Comparison of ENCODE assay signal across 10 cellular contexts in genomic region chr1:89822999-89823628, GRCh38. TPM values are rescaled to one million over a fixed set of nuclear protein-coding genes. Genes with fewer than 3 reads are reported as not detected.
A peak's percentile ranks its signal among the peaks of the same experiment; 100 is the strongest.
DNase-seq lines count a peak whose midpoint lies in the region; ATAC-seq and TF ChIP-seq lines count a peak whose summit lies in the region.
"Had no signal": no experiment of that assay in that cellular context is flagged by ENCODE, and none has a peak within 500 bp of the region (broad histone marks: within the 10 kb centered on the region; RNA-seq: fewer than 3 reads in every experiment).

No MANE protein-coding gene starts in this region.

- H3K4me3 ChIP-seq in PC-3 (ENCODE audit: low read length) = 0 out of 2 replicates have a peak overlapping the region, but pooled peaks have one; percentile 95
- peak overlapping the region; percentile 79 for H3K4me3 ChIP-seq in fibroblast of villous mesenchyme (ENCODE audit: low read depth, low read length)
- H3K4me3 ChIP-seq in subcutaneous abdominal adipose tissue (ENCODE audit: low read depth in 1 of 5, low read length in 5 of 5) = no peak overlapping the region

- peak overlapping the region; percentile 81; the same call in 1 of the 2 replicates for H3K4me2 ChIP-seq in PC-3 (ENCODE audit: low read length)

- H3K9me3 ChIP-seq in PC-3 (ENCODE audit: low read length) (no peaks in the 10 kb centered on the region), subcutaneous abdominal adipose tissue (ENCODE audit: control insufficient read depth in 5 of 5, low read length in 5 of 5) (no peaks in the 10 kb centered on the region)

- DNase-seq in natural killer cell (no peak), PC-3 (no peak), fibroblast of villous mesenchyme (ENCODE audit: low read depth) (peak; percentile 83), posterior vena cava (ENCODE audit: low spot score) (no peak), foreskin keratinocyte (no peak)
- DNase-seq in natural killer cell treated with Interleukin-12 subunit alpha and Interleukin-12 subunit beta and Interleukin-15 and Interleukin-18, amount 100 ng/mL, for 72 hours (ENCODE audit: low spot score) = no peak
- DNase-seq: activated gamma-delta T cell treated with Interleukin-2 at 50 U/mL for 16 hours, NCI-H2171 had no signal

- intact Hi-C loops in natural killer cell (cut with micrococcal nuclease) (loop anchor here (5.0 kb wide), 1 partner anchor 174 kb away; the partner anchor contains the start of gene ZNF326), PC-3 (cut with micrococcal nuclease) (no loop called here), posterior vena cava (cut with DNase I) (no loop called here)

- H3K4me1 Mint-ChIP-seq in natural killer cell = peaks cover 24 to 31% of the 10 kb centered on the region in 2 donors
- H3K4me1 Mint-ChIP-seq in natural killer cell treated with Interleukin-12 subunit alpha and Interleukin-12 subunit beta and Interleukin-15 and Interleukin-18, amount 100 ng/mL, for 72 hours (ENCODE audit: low read depth in 2 of 2) = peaks cover 22 to 24% of the 10 kb centered on the region in 2 donors

- H3K9me2 ChIP-seq in PC-3 (replicated peaks; ENCODE audit: low read length) = no peaks in the 10 kb centered on the region

- no peak overlapping the region for H3K27ac ChIP-seq in PC-3 (ENCODE audit: low read length)
- H3K27ac ChIP-seq in subcutaneous abdominal adipose tissue (ENCODE audit: low read depth, low read length) = peak overlapping the region; percentile 76
- no peak overlapping the region for H3K27ac ChIP-seq in foreskin keratinocyte

- BruUV-seq in PC-3 (replicated peaks; lab: Mats Ljungman, UMichigan) = no TSS peak

- no peaks in the 10 kb centered on the region for H4K20me1 ChIP-seq in PC-3 (ENCODE audit: low read length)

- no peaks in the 10 kb centered on the region for H3K27me3 Mint-ChIP-seq in natural killer cell (ENCODE audit: low read depth in 2 of 2)
- peaks cover 0 to 2% of the 10 kb centered on the region in 2 donors for H3K27me3 Mint-ChIP-seq in natural killer cell treated with Interleukin-12 subunit alpha and Interleukin-12 subunit beta and Interleukin-15 and Interleukin-18, amount 100 ng/mL, for 72 hours

- ATAC-seq in natural killer cell (no peak), PC-3 (no peak), HG02840 (IDR thresholded peaks at IDR 0.05; ENCODE audit: low FRiP score, unreplicated experiment) (no peak), foreskin keratinocyte (no peak)
- no peak for ATAC-seq in natural killer cell treated with Interleukin-12 subunit alpha and Interleukin-12 subunit beta and Interleukin-15 and Interleukin-18, amount 100 ng/mL, for 72 hours

- peak overlapping the region; percentile 8 to 89 for H3K27ac Mint-ChIP-seq in natural killer cell
- H3K27ac Mint-ChIP-seq in natural killer cell treated with Interleukin-12 subunit alpha and Interleukin-12 subunit beta and Interleukin-15 and Interleukin-18, amount 100 ng/mL, for 72 hours = no peak overlapping the region

- no peak overlapping the region for H2AFZ ChIP-seq in PC-3 (ENCODE audit: low read length)

- H3K9ac ChIP-seq in PC-3 (ENCODE audit: low read length) = no peak overlapping the region
- peak overlapping the region in 1 of 5 donors; percentile 30 for H3K9ac ChIP-seq in subcutaneous abdominal adipose tissue (ENCODE audit: low read length in 5 of 5)

- CTCF ChIA-PET in PC-3 (lab: Charles Lee) = interaction anchor here (0.7 kb wide), 1 partner anchor 20 kb away, joined by 7 read pairs; no protein-coding TSS in a partner anchor

- no peaks in the 10 kb centered on the region for H3K9me3 Mint-ChIP-seq in natural killer cell
- H3K9me3 Mint-ChIP-seq in natural killer cell treated with Interleukin-12 subunit alpha and Interleukin-12 subunit beta and Interleukin-15 and Interleukin-18, amount 100 ng/mL, for 72 hours = no peaks in the 10 kb centered on the region

- H3K36me3 Mint-ChIP-seq in natural killer cell = no peaks in the 10 kb centered on the region
- no peaks in the 10 kb centered on the region for H3K36me3 Mint-ChIP-seq in natural killer cell treated with Interleukin-12 subunit alpha and Interleukin-12 subunit beta and Interleukin-15 and Interleukin-18, amount 100 ng/mL, for 72 hours

- POLR2A ChIA-PET in PC-3 (lab: Charles Lee; ENCODE audit: unreplicated experiment) = no interaction called here

- H3K27me3 ChIP-seq in PC-3 (ENCODE audit: low read length) = no peaks in the 10 kb centered on the region
- no peaks in the 10 kb centered on the region for H3K27me3 ChIP-seq in subcutaneous abdominal adipose tissue (ENCODE audit: control insufficient read depth in 5 of 5, insufficient read depth in 4 of 5, low read length in 5 of 5)
- peaks cover 17% of the 10 kb centered on the region for H3K27me3 ChIP-seq in foreskin keratinocyte

- H3K36me3 ChIP-seq in PC-3 (ENCODE audit: low read depth, low read length) = no peaks in the 10 kb centered on the region
- no peaks in the 10 kb centered on the region for H3K36me3 ChIP-seq in subcutaneous abdominal adipose tissue (ENCODE audit: control insufficient read depth in 5 of 5, insufficient read depth in 5 of 5, low read length in 5 of 5)

- H3K4me1 ChIP-seq in PC-3 (ENCODE audit: insufficient read depth, low read length) (peaks cover 25% of the 10 kb centered on the region), subcutaneous abdominal adipose tissue (ENCODE audit: control insufficient read depth in 5 of 5, insufficient read depth in 5 of 5, low read length in 5 of 5) (peaks cover 6 to 40% (median 34%) of the 10 kb centered on the region in 5 donors), foreskin keratinocyte (peaks cover 10% of the 10 kb centered on the region)

- TF ChIP-seq CTCF in natural killer cell (IDR thresholded peaks at IDR 0.05) = no peak
- no peak for TF ChIP-seq CTCF in PC-3 (conservative IDR thresholded peaks at IDR 0.05; ENCODE audit: low read depth, low read length)
- TF ChIP-seq CTCF in fibroblast of villous mesenchyme (IDR thresholded peaks at IDR 0.05; ENCODE audit: insufficient read depth, low read depth, low read length) = no peak
- TF ChIP-seq CTCF in foreskin keratinocyte (conservative IDR thresholded peaks at IDR 0.05) = no peak

- H3F3A ChIP-seq in PC-3 (ENCODE audit: low read length, unreplicated experiment) = no peaks in the 10 kb centered on the region

- peaks cover 40% of the 10 kb centered on the region for H3K79me2 ChIP-seq in PC-3 (ENCODE audit: low read length)

- peak overlapping the region; percentile 95 for H3K4me3 Mint-ChIP-seq in natural killer cell
- no peak overlapping the region for H3K4me3 Mint-ChIP-seq in natural killer cell treated with Interleukin-12 subunit alpha and Interleukin-12 subunit beta and Interleukin-15 and Interleukin-18, amount 100 ng/mL, for 72 hours

RNA-seq across cellular contexts. Expression of gene LRRC8D, which starts 2.3 kb away (rescaled TPM):
- total RNA-seq in natural killer cell (10 to 100 TPM; 16.2 to 26.2 (median 17.1) TPM), PC-3 (2014; rRNA removed) (19.6 and 21.8 TPM in 2 replicates), fibroblast of villous mesenchyme (26.7 and 58.7 TPM in 2 replicates), posterior vena cava (1 to 10 TPM; 5.6 to 8.6 TPM), foreskin keratinocyte (45.8 and 50.4 TPM in 2 replicates)
- 10 to 100 TPM; 19.8 to 27.3 TPM for total RNA-seq in natural killer cell treated with Interleukin-12 subunit alpha and Interleukin-12 subunit beta and Interleukin-15 and Interleukin-18, amount 100 ng/mL, for 72 hours
- 14.2 and 20.4 TPM in 2 replicates for polyA plus RNA-seq in foreskin keratinocyte

Comparison
In these comparisons a context has a peak if more than half of its experiments do, and no peak if none do; other contexts are left out.
1. H3K27ac Mint-ChIP-seq: peak in natural killer cell (2 of 2); none in natural killer cell treated with Interleukin-12 subunit alpha and Interleukin-12 subunit beta and Interleukin-15 and Interleukin-18, amount 100 ng/mL, for 72 hours (0 of 2).
2. H3K4me3 ChIP-seq: peak in PC-3 (single experiment) and fibroblast of villous mesenchyme (single experiment); none in subcutaneous abdominal adipose tissue (0 of 5).